Comparison of ENCODE assay signal across 12 cellular contexts in genomic region chr12:117052386-117053049, GRCh38. TPM values are rescaled to one million over a fixed set of nuclear protein-coding genes. Genes with fewer than 3 reads are reported as not detected.
DNase-seq lines count a peak whose midpoint lies in the region; ATAC-seq and TF ChIP-seq lines count a peak whose summit lies in the region.
"Had no signal": no experiment of that assay in that cellular context is flagged by ENCODE, and none has a peak within 500 bp of the region (broad histone marks: within the 10 kb centered on the region; RNA-seq: fewer than 3 reads in every experiment).

No MANE protein-coding gene starts in this region.

- peak overlapping the region; percentile 36 for H3K4me2 ChIP-seq in OCI-LY3 (ENCODE audit: low read length)

- intact Hi-C loops in activated CD4-positive, alpha-beta memory T cell treated with anti-CD3 and anti-CD28 coated beads for 36 hours (cut with micrococcal nuclease), result no loop called here

- H3K4me1 ChIP-seq in OCI-LY3 (ENCODE audit: low read length), result peaks cover 17% of the 10 kb centered on the region
- H3K4me1 ChIP-seq in iPS-20b (ENCODE audit: insufficient read depth, low read length), result peaks cover 17% of the 10 kb centered on the region; the same call in 1 of the 2 replicates

- H3K9ac ChIP-seq in OCI-LY3 (ENCODE audit: low read length), result no peak overlapping the region
- H3K9ac ChIP-seq in iPS-20b (ENCODE audit: low read depth, low read length), result peak overlapping the region; percentile 42; the same call in 1 of the 2 replicates

- no peak for TF ChIP-seq CTCF in OCI-LY3 (IDR thresholded peaks at IDR 0.05; ENCODE audit: low read depth, low read length)

- CTCF ChIA-PET in activated CD4-positive, alpha-beta memory T cell treated with anti-CD3 and anti-CD28 coated beads for 36 hours (lab: Charles Lee), result interaction anchor here (1.5 kb wide), 1 partner anchor 27 kb away, joined by 3 read pairs; no protein-coding TSS in a partner anchor

- H3K9me3 ChIP-seq in OCI-LY3 (ENCODE audit: insufficient read depth, low read length) (no peaks in the 10 kb centered on the region), iPS-20b (ENCODE audit: insufficient read depth, low read depth, low read length) (no peaks in the 10 kb centered on the region)

- no peaks in the 10 kb centered on the region for H3K36me3 Mint-ChIP-seq in activated CD4-positive, alpha-beta memory T cell treated with anti-CD3 and anti-CD28 coated beads for 36 hours

- H3K27ac Mint-ChIP-seq in activated CD4-positive, alpha-beta memory T cell treated with anti-CD3 and anti-CD28 coated beads for 36 hours, result no peak overlapping the region

- no peak overlapping the region for H2AFZ ChIP-seq in OCI-LY3 (ENCODE audit: low read depth, low read length)

- POLR2A ChIA-PET in activated CD4-positive, alpha-beta memory T cell treated with anti-CD3 and anti-CD28 coated beads for 36 hours (lab: Charles Lee), result no interaction called here

- peak; percentile 45 for ATAC-seq in GM19043 (IDR thresholded peaks at IDR 0.05; ENCODE audit: low read depth, unreplicated experiment)
- ATAC-seq in HG02870 (IDR thresholded peaks at IDR 0.05; ENCODE audit: unreplicated experiment), result peak; percentile 59
- ATAC-seq: left colon had no signal

- DNase-seq in ACHN (no peak), NOMO-1 (lab: John Stamatoyannopoulos, UW; ENCODE audit: unreplicated experiment in 2 of 2) (no peak)
- DNase-seq in activated CD4-positive, alpha-beta memory T cell treated with anti-CD3 and anti-CD28 coated beads for 36 hours, result no peak
- DNase-seq in activated CD4-positive, alpha-beta T cell treated with anti-CD3 and anti-CD28 coated beads for 4 hours, result no peak
- DNase-seq: activated CD4-positive, alpha-beta T cell treated with anti-CD3 and anti-CD28 coated beads, Interleukin-2, amount 50 U/mL, for 1 hour; activated naive CD4-positive, alpha-beta T cell; left colon; stimulated activated naive CD4-positive, alpha-beta T cell had no signal

- H3K27me3 ChIP-seq in OCI-LY3 (ENCODE audit: low read depth, low read length) (no peaks in the 10 kb centered on the region), iPS-20b (ENCODE audit: insufficient read depth, low read length) (no peaks in the 10 kb centered on the region)

- H3K36me3 ChIP-seq in OCI-LY3 (replicated peaks; ENCODE audit: low read depth, low read length) (peaks cover 18% of the 10 kb centered on the region), iPS-20b (ENCODE audit: insufficient read depth, low read depth, low read length) (no peaks in the 10 kb centered on the region)

- in situ Hi-C loops in ACHN (cut with HindIII; ENCODE audit: low pct_ligation_motif_present, low pct_unique_long_range_greater_than_20kb, low sequenced_read_pairs), result no loop called here

- peaks cover 22% of the 10 kb centered on the region for H4K20me1 ChIP-seq in OCI-LY3 (ENCODE audit: insufficient read depth, low read length)

- no peaks in the 10 kb centered on the region for H3K27me3 Mint-ChIP-seq in activated CD4-positive, alpha-beta memory T cell treated with anti-CD3 and anti-CD28 coated beads for 36 hours

- H3K4me3 Mint-ChIP-seq in activated CD4-positive, alpha-beta memory T cell treated with anti-CD3 and anti-CD28 coated beads for 36 hours, result no peak overlapping the region

- H3K79me2 ChIP-seq in OCI-LY3 (ENCODE audit: low read length), result peaks cover 16% of the 10 kb centered on the region; the same call in 1 of the 2 replicates

- H3K27ac ChIP-seq in OCI-LY3 (ENCODE audit: low read length) (peak overlapping the region; percentile 34), iPS-20b (ENCODE audit: low read length) (peak overlapping the region; percentile 10)

- H3K4me1 Mint-ChIP-seq in activated CD4-positive, alpha-beta memory T cell treated with anti-CD3 and anti-CD28 coated beads for 36 hours (ENCODE audit: low read depth), result no peaks in the 10 kb centered on the region

- no peaks in the 10 kb centered on the region for H3K9me3 Mint-ChIP-seq in activated CD4-positive, alpha-beta memory T cell treated with anti-CD3 and anti-CD28 coated beads for 36 hours

- H3K4me3 ChIP-seq in OCI-LY3 (ENCODE audit: low read length) (no peak overlapping the region), iPS-20b (ENCODE audit: low read length) (no peak overlapping the region)

RNA-seq across cellular contexts. Expression of gene TESC, which starts 46.7 kb away (rescaled TPM):
- 10 to 100 TPM; 24.4 to 26.6 TPM for total RNA-seq in activated CD4-positive, alpha-beta memory T cell treated with anti-CD3 and anti-CD28 coated beads for 36 hours
